In genomic region chr5:112860929-112861637, GRCh38 we compare ENCODE assay signal across 8 cellular contexts.
A peak's percentile ranks its signal among the peaks of the same experiment; 100 is the strongest.
DNase-seq lines count a peak whose midpoint lies in the region; ATAC-seq and TF ChIP-seq lines count a peak whose summit lies in the region.

TSS of gene SRP19 (plus strand) at chr5:112861287. CDS start at chr5:112861377, 90 bp downstream.

- peak; percentile 11 for TF ChIP-seq CTCF in AG10803 (conservative IDR thresholded peaks at IDR 0.05; ENCODE audit: low read length)

- H3K4me3 ChIP-seq in AG10803 (ENCODE audit: low read length) = peak within 1 kb of the TSS; percentile 97

- peak; percentile 99 for ATAC-seq in GM19035 (IDR thresholded peaks at IDR 0.05; ENCODE audit: unreplicated experiment)
- ATAC-seq in HG03354 (IDR thresholded peaks at IDR 0.05; ENCODE audit: poor library complexity, severe bottlenecking, unreplicated experiment) = peak; percentile 99
- ATAC-seq in activated CD4-positive, CD25-positive, alpha-beta regulatory T cell treated with anti-CD3 and anti-CD28 coated beads, Interleukin-2, amount 50 U/mL, for 24 hours = peak; percentile 93 to 96

- DNase-seq in AG10803 (ENCODE audit: low read depth) = peak; percentile 98
- peak; percentile 95 for DNase-seq in NCI-H446 treated with DMSO at 0.1 percent for 48 hours (lab: John Stamatoyannopoulos, UW)
- DNase-seq in cerebellar cortex (ENCODE audit: low spot score) = peak; percentile 98
- DNase-seq in islet precursor cell = peak; percentile 98
- DNase-seq in stimulated activated CD4-positive, alpha-beta T cell treated with anti-CD3 and anti-CD28 coated beads, Interleukin-12 subunit alpha, Interleukin-12 subunit beta, amount 100 ng/mL, for 48 hours (ENCODE audit: low read depth in 2 of 3, low spot score in 1 of 3) = peak; percentile 82 to 86 (median 84)

Comparison
In these comparisons a context has a peak if more than half of its experiments do, and no peak if none do; other contexts are left out.
1. Peak in every context shown above with its lines: DNase-seq, ATAC-seq and H3K4me3 ChIP-seq.